In genomic region chr9:108073823-108074222, GRCh38 we compare ENCODE assay signal across 17 cellular contexts.
"Had no signal": no experiment of that assay in that cellular context is flagged by ENCODE, and none has a peak within 500 bp of the region (broad histone marks: within the 10 kb centered on the region; RNA-seq: fewer than 3 reads in every experiment).

No MANE protein-coding gene starts in this region.

- H3K4me3 ChIP-seq: right atrium auricular region, uterus had no signal

- H3K27me3 ChIP-seq: brain microvascular endothelial cell, uterus had no signal

- H3K36me3 Mint-ChIP-seq: natural killer cell treated with Interleukin-12 subunit alpha and Interleukin-12 subunit beta and Interleukin-15 and Interleukin-18, amount 100 ng/mL, for 72 hours; stimulated activated memory B cell treated with anti-CD40 and anti-IgM and Interleukin-4, amounts not matched to agents 10 μg/mL and 1 μg/mL and 100 μg/mL, for 72 hours had no signal

- DNase-seq: anterior cingulate cortex; brain microvascular endothelial cell; cortex of kidney; effector memory CD4-positive, alpha-beta T cell; foreskin fibroblast; hippocampal formation; kidney glomerular epithelial cell; mesendoderm; nucleus accumbens; stimulated activated CD4-positive, alpha-beta T cell treated with anti-CD3 and anti-CD28 coated beads, Interleukin-2, amount 100 ng/mL, for 48 hours; uterus had no signal

- H3K27ac Mint-ChIP-seq: activated T-helper 1 cell treated with anti-CD3 and anti-CD28 coated beads, Interleukin-12 subunit alpha, Interleukin-12 subunit beta, Interleukin-2, Interleukin-4 antibody, amounts not matched to agents 30 ng/mL and 10 ng/mL and 1 ng/mL, durations not matched to agents 14 hours and 24 hours and 36 hours; natural killer cell treated with Interleukin-12 subunit alpha and Interleukin-12 subunit beta and Interleukin-15 and Interleukin-18, amount 100 ng/mL, for 72 hours; stimulated activated memory B cell treated with anti-CD40 and anti-IgM and Interleukin-4, amounts not matched to agents 10 μg/mL and 1 μg/mL and 100 μg/mL, for 72 hours had no signal

- H3K4me1 Mint-ChIP-seq: central memory CD8-positive, alpha-beta T cell; stimulated activated memory B cell treated with anti-CD40 and anti-IgM and Interleukin-4, amounts not matched to agents 10 μg/mL and 1 μg/mL and 100 μg/mL, for 72 hours had no signal

- H3K36me3 ChIP-seq: brain microvascular endothelial cell, right atrium auricular region, uterus had no signal

- H3K9me3 Mint-ChIP-seq: stimulated activated memory B cell treated with anti-CD40 and anti-IgM and Interleukin-4, amounts not matched to agents 10 μg/mL and 1 μg/mL and 100 μg/mL, for 72 hours had no signal

- H3K4me3 Mint-ChIP-seq: activated T-helper 1 cell treated with anti-CD3 and anti-CD28 coated beads, Interleukin-12 subunit alpha, Interleukin-12 subunit beta, Interleukin-2, Interleukin-4 antibody, amounts not matched to agents 30 ng/mL and 10 ng/mL and 1 ng/mL, durations not matched to agents 14 hours and 24 hours and 36 hours; central memory CD8-positive, alpha-beta T cell; natural killer cell treated with Interleukin-12 subunit alpha and Interleukin-12 subunit beta and Interleukin-15 and Interleukin-18, amount 100 ng/mL, for 72 hours; stimulated activated memory B cell treated with anti-CD40 and anti-IgM and Interleukin-4, amounts not matched to agents 10 μg/mL and 1 μg/mL and 100 μg/mL, for 72 hours had no signal

- H3K27me3 Mint-ChIP-seq: central memory CD8-positive, alpha-beta T cell; natural killer cell treated with Interleukin-12 subunit alpha and Interleukin-12 subunit beta and Interleukin-15 and Interleukin-18, amount 100 ng/mL, for 72 hours; stimulated activated memory B cell treated with anti-CD40 and anti-IgM and Interleukin-4, amounts not matched to agents 10 μg/mL and 1 μg/mL and 100 μg/mL, for 72 hours had no signal

- H3K4me1 ChIP-seq: right atrium auricular region, uterus had no signal

- ATAC-seq: activated CD4-positive, CD25-positive, alpha-beta regulatory T cell treated with anti-CD3 and anti-CD28 coated beads, Interleukin-2, amount 50 U/mL, for 24 hours; natural killer cell treated with Interleukin-12 subunit alpha and Interleukin-12 subunit beta and Interleukin-15 and Interleukin-18, amount 100 ng/mL, for 72 hours; stimulated activated memory B cell treated with anti-CD40 and anti-IgM and Interleukin-4, amounts not matched to agents 10 μg/mL and 1 μg/mL and 100 μg/mL, for 72 hours had no signal

- H3K27ac ChIP-seq: brain microvascular endothelial cell, right atrium auricular region, uterus had no signal

- H3K9me3 ChIP-seq: right atrium auricular region, uterus had no signal
